In the genomic region with DNA sequence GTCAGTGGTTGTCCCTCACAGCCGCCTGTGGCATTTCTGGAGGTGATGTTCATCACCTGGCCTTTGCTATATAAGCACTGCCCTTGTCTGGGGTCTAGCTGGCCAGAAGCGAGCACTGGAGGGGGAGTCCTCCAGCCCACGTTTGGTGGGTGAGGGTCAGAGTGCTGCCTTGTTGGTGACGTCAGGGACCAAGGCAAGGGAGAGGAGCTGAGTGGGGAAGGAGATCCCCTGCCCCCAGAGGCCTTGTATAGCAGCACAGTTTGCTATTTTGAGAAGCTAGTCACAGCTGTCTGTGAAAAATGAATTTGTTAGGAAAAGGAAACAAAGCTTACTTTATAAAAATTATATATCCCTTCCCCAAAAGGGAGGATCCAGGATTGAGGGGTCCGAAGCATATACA, we compare ENCODE assay signal across 1 cellular context.
TF ChIP-seq lines count a peak whose summit lies in the region.

No MANE protein-coding gene starts in this region.

TF ChIP-seq in HCT116, 20 proteins besides CTCF, POLR2A, EP300 and RAD21 (continued from another document):
- TF ChIP-seq, protein P1, sequence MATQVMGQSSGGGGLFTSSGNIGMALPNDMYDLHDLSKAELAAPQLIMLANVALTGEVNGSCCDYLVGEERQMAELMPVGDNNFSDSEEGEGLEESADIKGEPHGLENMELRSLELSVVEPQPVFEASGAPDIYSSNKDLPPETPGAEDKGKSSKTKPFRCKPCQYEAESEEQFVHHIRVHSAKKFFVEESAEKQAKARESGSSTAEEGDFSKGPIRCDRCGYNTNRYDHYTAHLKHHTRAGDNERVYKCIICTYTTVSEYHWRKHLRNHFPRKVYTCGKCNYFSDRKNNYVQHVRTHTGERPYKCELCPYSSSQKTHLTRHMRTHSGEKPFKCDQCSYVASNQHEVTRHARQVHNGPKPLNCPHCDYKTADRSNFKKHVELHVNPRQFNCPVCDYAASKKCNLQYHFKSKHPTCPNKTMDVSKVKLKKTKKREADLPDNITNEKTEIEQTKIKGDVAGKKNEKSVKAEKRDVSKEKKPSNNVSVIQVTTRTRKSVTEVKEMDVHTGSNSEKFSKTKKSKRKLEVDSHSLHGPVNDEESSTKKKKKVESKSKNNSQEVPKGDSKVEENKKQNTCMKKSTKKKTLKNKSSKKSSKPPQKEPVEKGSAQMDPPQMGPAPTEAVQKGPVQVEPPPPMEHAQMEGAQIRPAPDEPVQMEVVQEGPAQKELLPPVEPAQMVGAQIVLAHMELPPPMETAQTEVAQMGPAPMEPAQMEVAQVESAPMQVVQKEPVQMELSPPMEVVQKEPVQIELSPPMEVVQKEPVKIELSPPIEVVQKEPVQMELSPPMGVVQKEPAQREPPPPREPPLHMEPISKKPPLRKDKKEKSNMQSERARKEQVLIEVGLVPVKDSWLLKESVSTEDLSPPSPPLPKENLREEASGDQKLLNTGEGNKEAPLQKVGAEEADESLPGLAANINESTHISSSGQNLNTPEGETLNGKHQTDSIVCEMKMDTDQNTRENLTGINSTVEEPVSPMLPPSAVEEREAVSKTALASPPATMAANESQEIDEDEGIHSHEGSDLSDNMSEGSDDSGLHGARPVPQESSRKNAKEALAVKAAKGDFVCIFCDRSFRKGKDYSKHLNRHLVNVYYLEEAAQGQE (IDR thresholded peaks at IDR 0.05; ENCODE audit: low read depth), result no peak
- TF ChIP-seq SIN3A (IDR thresholded peaks at IDR 0.05; ENCODE audit: low read depth) (no peak), SRF (IDR thresholded peaks at IDR 0.05; ENCODE audit: low read depth) (no peak), POLR2AphosphoS5 (IDR thresholded peaks at IDR 0.05; ENCODE audit: low read depth, low read length) (no peak), CBX3 (IDR thresholded peaks at IDR 0.05; ENCODE audit: low read depth) (no peak), EZH2phosphoT487 (IDR thresholded peaks at IDR 0.05; ENCODE audit: borderline replicate concordance) (no peak)
- TF ChIP-seq, protein P2, sequence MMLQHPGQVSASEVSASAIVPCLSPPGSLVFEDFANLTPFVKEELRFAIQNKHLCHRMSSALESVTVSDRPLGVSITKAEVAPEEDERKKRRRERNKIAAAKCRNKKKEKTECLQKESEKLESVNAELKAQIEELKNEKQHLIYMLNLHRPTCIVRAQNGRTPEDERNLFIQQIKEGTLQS (IDR thresholded peaks at IDR 0.05), result no peak
